ENCODE assay signal across 10 cellular contexts in the genomic region with DNA sequence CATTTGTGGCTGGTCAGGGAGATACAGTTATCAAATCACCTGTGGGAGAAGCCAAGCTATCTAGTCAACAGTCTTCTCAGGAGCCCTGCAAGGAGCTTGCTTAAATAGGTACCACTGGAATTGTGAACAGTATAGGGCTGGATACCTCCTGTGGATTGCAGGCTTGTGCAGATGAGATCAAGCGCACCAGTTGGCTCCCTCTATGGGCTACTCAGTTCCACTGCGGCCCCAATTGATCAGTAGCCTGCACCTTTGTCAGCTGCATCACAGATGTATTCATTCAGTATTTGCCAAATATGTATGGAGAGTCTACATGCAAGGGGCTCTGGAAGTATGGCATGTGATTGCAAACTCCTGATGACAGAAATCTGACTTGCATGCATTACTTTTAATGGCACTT. TPM values are rescaled to one million over a fixed set of nuclear protein-coding genes. Genes with fewer than 3 reads are reported as not detected.
DNase-seq lines count a peak whose midpoint lies in the region; ATAC-seq and TF ChIP-seq lines count a peak whose summit lies in the region.
"Had no signal": no experiment of that assay in that cellular context is flagged by ENCODE, and none has a peak within 500 bp of the region (broad histone marks: within the 10 kb centered on the region; RNA-seq: fewer than 3 reads in every experiment).

No MANE protein-coding gene starts in this region.

- ATAC-seq in GM18511 (IDR thresholded peaks at IDR 0.05; ENCODE audit: unreplicated experiment): peak; percentile 55
- no peak for ATAC-seq in T-cell (replicated peaks in 1 of 4)
- no peak for ATAC-seq in HG02763 (IDR thresholded peaks at IDR 0.05; ENCODE audit: unreplicated experiment)
- ATAC-seq in GM18870 (IDR thresholded peaks at IDR 0.05; ENCODE audit: unreplicated experiment): no peak

- no peak overlapping the region for H3K27ac Mint-ChIP-seq in neural crest cell (ENCODE audit: unreplicated experiment)
- no peak overlapping the region for H3K27ac Mint-ChIP-seq in T-cell
- H3K27ac Mint-ChIP-seq: naive B cell had no signal

- no peaks in the 10 kb centered on the region for H3K27me3 Mint-ChIP-seq in neural crest cell (ENCODE audit: low read depth)
- peaks cover 0 to 22% of the 10 kb centered on the region in 2 donors for H3K27me3 Mint-ChIP-seq in T-cell

- intact Hi-C loops in sigmoid colon (cut with DNase I): no loop called here

- TF ChIP-seq EP300 in sigmoid colon (IDR thresholded peaks at IDR 0.05): no peak

- no peak overlapping the region for H3K27ac ChIP-seq in brain microvascular endothelial cell
- no peak overlapping the region for H3K27ac ChIP-seq in sigmoid colon

- H3K4me3 Mint-ChIP-seq in neural crest cell (no peak overlapping the region), T-cell (no peak overlapping the region)
- H3K4me3 Mint-ChIP-seq: naive B cell had no signal

- no peak for TF ChIP-seq POLR2A in sigmoid colon (IDR thresholded peaks at IDR 0.05)

- H3K36me3 Mint-ChIP-seq in neural crest cell (ENCODE audit: low read depth) (no peaks in the 10 kb centered on the region), T-cell (no peaks in the 10 kb centered on the region)
- H3K36me3 Mint-ChIP-seq: naive B cell had no signal

- POLR2A ChIA-PET in T-cell (lab: Charles Lee): no interaction called here

- H3K36me3 ChIP-seq in brain microvascular endothelial cell (replicated peaks) (no peaks in the 10 kb centered on the region), sigmoid colon (no peaks in the 10 kb centered on the region)

- H3K27me3 ChIP-seq in brain microvascular endothelial cell (replicated peaks) (no peaks in the 10 kb centered on the region), sigmoid colon (no peaks in the 10 kb centered on the region)

- no peaks in the 10 kb centered on the region for H3K9me3 ChIP-seq in sigmoid colon

- H3K4me3 ChIP-seq in brain microvascular endothelial cell (ENCODE audit: low read depth, low read length) (no peak overlapping the region), sigmoid colon (no peak overlapping the region)

- H3K4me1 Mint-ChIP-seq in neural crest cell (no peaks in the 10 kb centered on the region), T-cell (no peaks in the 10 kb centered on the region)
- H3K4me1 Mint-ChIP-seq: naive B cell had no signal

- CTCF ChIA-PET in T-cell (lab: Charles Lee): interaction anchor here in 1 of 2 donors (0.6 kb wide), 1 partner anchor 56 kb away, joined by 3 read pairs; no protein-coding TSS in a partner anchor

- DNase-seq in KBM-7: peak; percentile 16
- DNase-seq in brain microvascular endothelial cell: peak; percentile 3
- no peak for DNase-seq in neural crest cell (ENCODE audit: low read depth, low spot score)
- no peak for DNase-seq in sigmoid colon
- no peak for DNase-seq in T-cell
- DNase-seq: naive B cell had no signal

- in situ Hi-C loops in KBM-7 (cut with MboI; ENCODE audit: low pct_unique_long_range_greater_than_20kb, low sequenced_read_pairs) (no loop called here), brain microvascular endothelial cell (cut with HindIII; ENCODE audit: low pct_ligation_motif_present, low sequenced_read_pairs) (no loop called here)

- H3K9me3 Mint-ChIP-seq in neural crest cell: peaks cover 3% of the 10 kb centered on the region
- no peaks in the 10 kb centered on the region for H3K9me3 Mint-ChIP-seq in T-cell

- TF ChIP-seq CTCF in brain microvascular endothelial cell (IDR thresholded peaks at IDR 0.05; ENCODE audit: low read depth, low read length, missing control alignments): peak; percentile 71
- peak; percentile 61 for TF ChIP-seq CTCF in neural crest cell (conservative IDR thresholded peaks at IDR 0.05)
- no peak for TF ChIP-seq CTCF in sigmoid colon (IDR thresholded peaks at IDR 0.05)

- no peaks in the 10 kb centered on the region for H3K4me1 ChIP-seq in sigmoid colon

- 15 to 42% methylated on average over 2 of the region's 2 CpGs for WGBS in sigmoid colon, 2 donors

RNA-seq across cellular contexts. Expression of gene TEX13A, which starts 28.6 kb away (rescaled TPM):
- not detected in 2 replicates for total RNA-seq in neural crest cell
- not detected for total RNA-seq in sigmoid colon
- not detected for polyA plus RNA-seq in sigmoid colon
- total RNA-seq in T-cell: not detected
- polyA plus RNA-seq: thymus had no signal

Comparison
In these comparisons a context has a peak if more than half of its experiments do, and no peak if none do; other contexts are left out.
1. DNase-seq: peak in KBM-7 (single experiment) and brain microvascular endothelial cell (single experiment); none in neural crest cell (single experiment), sigmoid colon (single experiment) and T-cell (0 of 34).
2. CTCF ChIP-seq: peak in brain microvascular endothelial cell (single experiment) and neural crest cell (single experiment); none in sigmoid colon (0 of 4).